Comparison of ENCODE assay signal across 24 cellular contexts in the genomic region with DNA sequence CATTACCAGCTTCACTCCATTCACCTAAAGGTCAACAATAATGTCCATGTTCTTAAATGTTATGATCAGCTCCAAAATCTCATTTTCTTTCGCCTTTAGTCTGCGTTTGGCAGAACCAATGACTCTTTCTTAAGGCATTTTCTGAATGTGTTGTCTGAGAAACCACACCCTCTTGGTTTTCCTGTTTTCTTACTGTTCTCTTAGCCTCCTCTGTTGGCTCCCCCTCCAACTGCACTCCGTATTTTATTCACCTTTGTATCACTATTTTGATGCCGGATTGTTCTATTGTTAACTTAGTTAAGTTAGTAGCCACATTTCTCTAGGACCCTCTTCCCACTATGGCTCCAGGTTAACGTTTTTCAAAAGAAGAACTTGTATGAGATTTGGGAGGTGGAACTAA.
DNase-seq lines count a peak whose midpoint lies in the region; TF ChIP-seq lines count a peak whose summit lies in the region.
"Had no signal": no experiment of that assay in that cellular context is flagged by ENCODE, and none has a peak within 500 bp of the region (broad histone marks: within the 10 kb centered on the region; RNA-seq: fewer than 3 reads in every experiment).

No MANE protein-coding gene starts in this region.

- no peak overlapping the region for H4K5ac ChIP-seq in mesendoderm (ENCODE audit: low read length)

- no peak overlapping the region for H3K4me3 ChIP-seq in CD8-positive, alpha-beta memory T cell (ENCODE audit: low read length)
- no peak overlapping the region for H3K4me3 ChIP-seq in mesendoderm (ENCODE audit: low read length)
- H3K4me3 ChIP-seq: sigmoid colon, tibial nerve had no signal

- H3K36me3 ChIP-seq in CD8-positive, alpha-beta memory T cell (ENCODE audit: insufficient read depth, low read length) = no peaks in the 10 kb centered on the region
- no peaks in the 10 kb centered on the region for H3K36me3 ChIP-seq in mesendoderm (ENCODE audit: control insufficient read depth, insufficient read depth, low read length)
- H3K36me3 ChIP-seq: sigmoid colon, tibial nerve had no signal

- DNase-seq in activated CD4-positive, alpha-beta T cell treated with anti-CD3 and anti-CD28 coated beads, Interleukin-2, amount 10 ng/mL, durations not matched to agents 7 days and 5 days = peak; percentile 30
- no peak for DNase-seq in activated CD4-positive, alpha-beta T cell treated with anti-CD3 and anti-CD28 coated beads, Interleukin-2, amount 50 U/mL, for 4 hours
- peak in 1 of 5 donors; percentile 31 for DNase-seq in CD8-positive, alpha-beta memory T cell
- DNase-seq in activated T-helper 1 cell treated with anti-CD3 and anti-CD28 coated beads, Interleukin-12 subunit alpha, Interleukin-12 subunit beta, Interleukin-2, Interleukin-4 antibody, amounts not matched to agents 30 ng/mL and 10 ng/mL and 1 ng/mL, durations not matched to agents 14 hours and 24 hours and 36 hours (ENCODE audit: low spot score) = no peak
- DNase-seq in mesendoderm (peak; percentile 19), NCI-H2029 treated with DMSO at 0.1 percent for 48 hours (lab: John Stamatoyannopoulos, UW) (no peak), NCI-H2196 (lab: John Stamatoyannopoulos, UW; ENCODE audit: unreplicated experiment) (no peak), endothelial cell (ENCODE audit: low spot score) (no peak)
- DNase-seq: activated CD8-positive, alpha-beta memory T cell treated with anti-CD3 and anti-CD28 coated beads for 24 hours; activated gamma-delta T cell treated with Interleukin-2 at 50 U/mL for 16 hours; foreskin melanocyte; GDM1; H9; kidney; NCI-H1092; NCI-H2081; NCI-H510A; sigmoid colon; SW 1271 had no signal

- peaks cover 11% of the 10 kb centered on the region for H3K36me3 Mint-ChIP-seq in activated CD4-positive, alpha-beta T cell treated with anti-CD3 and anti-CD28 coated beads, Interleukin-2, amount 10 ng/mL, durations not matched to agents 7 days and 5 days (ENCODE audit: low read depth)
- H3K36me3 Mint-ChIP-seq in CD8-positive, alpha-beta memory T cell = peaks cover 0 to 5% (median 2%) of the 10 kb centered on the region in 3 donors
- H3K36me3 Mint-ChIP-seq in activated T-helper 1 cell treated with anti-CD3 and anti-CD28 coated beads, Interleukin-12 subunit alpha, Interleukin-12 subunit beta, Interleukin-2, Interleukin-4 antibody, amounts not matched to agents 30 ng/mL and 10 ng/mL and 1 ng/mL, durations not matched to agents 14 hours and 24 hours and 36 hours (ENCODE audit: low read depth) = no peaks in the 10 kb centered on the region
- no peaks in the 10 kb centered on the region for H3K36me3 Mint-ChIP-seq in endothelial cell (ENCODE audit: low read depth, unreplicated experiment)
- H3K36me3 Mint-ChIP-seq: brain had no signal

- H2AK5ac ChIP-seq in mesendoderm (ENCODE audit: low read length) = no peak overlapping the region

- no peaks in the 10 kb centered on the region for H3K9me3 ChIP-seq in CD8-positive, alpha-beta memory T cell (ENCODE audit: low read length)
- H3K9me3 ChIP-seq: sigmoid colon, tibial nerve had no signal

- no peaks in the 10 kb centered on the region for H3K27me3 ChIP-seq in CD8-positive, alpha-beta memory T cell (ENCODE audit: insufficient read depth, low read length, poor library complexity, severe bottlenecking)
- H3K27me3 ChIP-seq in mesendoderm (ENCODE audit: insufficient read depth, low read length, poor library complexity) = no peaks in the 10 kb centered on the region
- H3K27me3 ChIP-seq: sigmoid colon, tibial nerve had no signal

- H2BK15ac ChIP-seq in mesendoderm (replicated peaks; ENCODE audit: low read depth) = no peak overlapping the region

- H2BK120ac ChIP-seq in mesendoderm (ENCODE audit: low read depth, low read length) = no peak overlapping the region

- H3K56ac ChIP-seq in mesendoderm (ENCODE audit: low read length) = no peak overlapping the region

- no peak overlapping the region for H3K9ac ChIP-seq in mesendoderm (ENCODE audit: low read length)
- H3K9ac ChIP-seq: KMS-11 had no signal

- H3K18ac ChIP-seq in mesendoderm (ENCODE audit: low read length) = no peak overlapping the region

- no peak overlapping the region for H3K4me2 ChIP-seq in mesendoderm (ENCODE audit: low read length)
- H3K4me2 ChIP-seq: KMS-11 had no signal

- no peak overlapping the region for H3K23ac ChIP-seq in mesendoderm (ENCODE audit: low read length)

- WGBS in mesendoderm (ENCODE audit: extremely low coverage, insufficient coverage, low lambda C conversion rate) = no CpG with 5 or more reads among the region's 5 CpGs

- H3K4ac ChIP-seq in mesendoderm (ENCODE audit: low read depth, low read length) = no peak overlapping the region

- no peaks in the 10 kb centered on the region for H3K79me2 ChIP-seq in mesendoderm (ENCODE audit: control insufficient read depth, insufficient read depth, low read length)

- H2BK5ac ChIP-seq in mesendoderm (ENCODE audit: low read length) = no peak overlapping the region

- CTCF ChIA-PET in activated CD4-positive, alpha-beta T cell treated with anti-CD3 and anti-CD28 coated beads, Interleukin-2, amount 10 ng/mL, durations not matched to agents 7 days and 5 days (lab: Charles Lee) = no interaction called here
- CTCF ChIA-PET in CD8-positive, alpha-beta memory T cell (lab: Charles Lee) = interaction anchor here (1.4 to 1.6 kb wide), 2 partner anchors 12 to 13 kb away, joined by 5 to 6 read pairs; no protein-coding TSS in a partner anchor

- H4K8ac ChIP-seq in mesendoderm (ENCODE audit: low read depth, low read length) = no peak overlapping the region

- peak overlapping the region; percentile 50 for H3K4me3 Mint-ChIP-seq in activated CD4-positive, alpha-beta T cell treated with anti-CD3 and anti-CD28 coated beads, Interleukin-2, amount 10 ng/mL, durations not matched to agents 7 days and 5 days
- H3K4me3 Mint-ChIP-seq in CD8-positive, alpha-beta memory T cell = peak overlapping the region; percentile 1 to 74 (median 66)
- peak overlapping the region; percentile 41 for H3K4me3 Mint-ChIP-seq in activated T-helper 1 cell treated with anti-CD3 and anti-CD28 coated beads, Interleukin-12 subunit alpha, Interleukin-12 subunit beta, Interleukin-2, Interleukin-4 antibody, amounts not matched to agents 30 ng/mL and 10 ng/mL and 1 ng/mL, durations not matched to agents 14 hours and 24 hours and 36 hours
- H3K4me3 Mint-ChIP-seq in endothelial cell (ENCODE audit: unreplicated experiment) = no peak overlapping the region
- H3K4me3 Mint-ChIP-seq: brain; dendritic cell treated with granulocyte-macrophage colony-stimulating factor and Interleukin-4, amounts not matched to agents 40 ng/mL and 50 ng/mL, for 4 days; H9; nephron had no signal

- POLR2A ChIA-PET in activated CD4-positive, alpha-beta T cell treated with anti-CD3 and anti-CD28 coated beads, Interleukin-2, amount 10 ng/mL, durations not matched to agents 7 days and 5 days (lab: Charles Lee) = no interaction called here
- POLR2A ChIA-PET in CD8-positive, alpha-beta memory T cell (lab: Charles Lee) = no interaction called here

- no peak for TF ChIP-seq CTCF in endothelial cell (IDR thresholded peaks at IDR 0.05; ENCODE audit: unreplicated experiment)

- H3K27ac Mint-ChIP-seq in activated CD4-positive, alpha-beta T cell treated with anti-CD3 and anti-CD28 coated beads, Interleukin-2, amount 10 ng/mL, durations not matched to agents 7 days and 5 days = peak overlapping the region; percentile 84
- H3K27ac Mint-ChIP-seq in CD8-positive, alpha-beta memory T cell = peak overlapping the region in 6 of 8 donors; percentile 16 to 85 (median 36)
- peak overlapping the region; percentile 7 for H3K27ac Mint-ChIP-seq in activated T-helper 1 cell treated with anti-CD3 and anti-CD28 coated beads, Interleukin-12 subunit alpha, Interleukin-12 subunit beta, Interleukin-2, Interleukin-4 antibody, amounts not matched to agents 30 ng/mL and 10 ng/mL and 1 ng/mL, durations not matched to agents 14 hours and 24 hours and 36 hours
- no peak overlapping the region for H3K27ac Mint-ChIP-seq in endothelial cell (ENCODE audit: unreplicated experiment)
- H3K27ac Mint-ChIP-seq: brain; dendritic cell treated with granulocyte-macrophage colony-stimulating factor and Interleukin-4, amounts not matched to agents 40 ng/mL and 50 ng/mL, for 4 days; H9; nephron had no signal

- no peaks in the 10 kb centered on the region for H3K79me1 ChIP-seq in mesendoderm (ENCODE audit: low read length)

- H3K9me3 Mint-ChIP-seq in activated CD4-positive, alpha-beta T cell treated with anti-CD3 and anti-CD28 coated beads, Interleukin-2, amount 10 ng/mL, durations not matched to agents 7 days and 5 days = peaks cover 13% of the 10 kb centered on the region
- H3K9me3 Mint-ChIP-seq in CD8-positive, alpha-beta memory T cell = no peaks in the 10 kb centered on the region
- no peaks in the 10 kb centered on the region for H3K9me3 Mint-ChIP-seq in activated T-helper 1 cell treated with anti-CD3 and anti-CD28 coated beads, Interleukin-12 subunit alpha, Interleukin-12 subunit beta, Interleukin-2, Interleukin-4 antibody, amounts not matched to agents 30 ng/mL and 10 ng/mL and 1 ng/mL, durations not matched to agents 14 hours and 24 hours and 36 hours
- no peaks in the 10 kb centered on the region for H3K9me3 Mint-ChIP-seq in endothelial cell (ENCODE audit: unreplicated experiment)
- H3K9me3 Mint-ChIP-seq: dendritic cell treated with granulocyte-macrophage colony-stimulating factor and Interleukin-4, amounts not matched to agents 40 ng/mL and 50 ng/mL, for 4 days; H9 had no signal

- H3K4me1 Mint-ChIP-seq in activated CD4-positive, alpha-beta T cell treated with anti-CD3 and anti-CD28 coated beads, Interleukin-2, amount 10 ng/mL, durations not matched to agents 7 days and 5 days = peaks cover 41% of the 10 kb centered on the region
- peaks cover 21 to 36% (median 30%) of the 10 kb centered on the region in 3 donors for H3K4me1 Mint-ChIP-seq in CD8-positive, alpha-beta memory T cell
- H3K4me1 Mint-ChIP-seq in activated T-helper 1 cell treated with anti-CD3 and anti-CD28 coated beads, Interleukin-12 subunit alpha, Interleukin-12 subunit beta, Interleukin-2, Interleukin-4 antibody, amounts not matched to agents 30 ng/mL and 10 ng/mL and 1 ng/mL, durations not matched to agents 14 hours and 24 hours and 36 hours (ENCODE audit: low read depth) = peaks cover 37% of the 10 kb centered on the region
- H3K4me1 Mint-ChIP-seq in endothelial cell (ENCODE audit: unreplicated experiment) = no peaks in the 10 kb centered on the region
- H3K4me1 Mint-ChIP-seq: brain, H9, nephron had no signal

- H3K4me1 ChIP-seq in CD8-positive, alpha-beta memory T cell (ENCODE audit: insufficient read depth, low read length) = peaks cover 21% of the 10 kb centered on the region
- H3K4me1 ChIP-seq in mesendoderm (ENCODE audit: control insufficient read depth, low read depth, low read length) = no peaks in the 10 kb centered on the region
- H3K4me1 ChIP-seq: tibial nerve had no signal

- peaks cover 13% of the 10 kb centered on the region for H3K27me3 Mint-ChIP-seq in activated CD4-positive, alpha-beta T cell treated with anti-CD3 and anti-CD28 coated beads, Interleukin-2, amount 10 ng/mL, durations not matched to agents 7 days and 5 days
- peaks cover 0 to 1% of the 10 kb centered on the region in 2 donors for H3K27me3 Mint-ChIP-seq in CD8-positive, alpha-beta memory T cell
- peaks cover 9% of the 10 kb centered on the region for H3K27me3 Mint-ChIP-seq in activated T-helper 1 cell treated with anti-CD3 and anti-CD28 coated beads, Interleukin-12 subunit alpha, Interleukin-12 subunit beta, Interleukin-2, Interleukin-4 antibody, amounts not matched to agents 30 ng/mL and 10 ng/mL and 1 ng/mL, durations not matched to agents 14 hours and 24 hours and 36 hours (ENCODE audit: insufficient read depth)
- H3K27me3 Mint-ChIP-seq in endothelial cell (ENCODE audit: unreplicated experiment) = no peaks in the 10 kb centered on the region
- H3K27me3 Mint-ChIP-seq: brain; dendritic cell treated with granulocyte-macrophage colony-stimulating factor and Interleukin-4, amounts not matched to agents 40 ng/mL and 50 ng/mL, for 4 days had no signal

- no peak overlapping the region for H3K27ac ChIP-seq in CD8-positive, alpha-beta memory T cell (ENCODE audit: low read depth, low read length)
- H3K27ac ChIP-seq in mesendoderm (ENCODE audit: low read depth, low read length) = no peak overlapping the region
- H3K27ac ChIP-seq: KMS-11, sigmoid colon, tibial nerve had no signal

- intact Hi-C loops in activated T-helper 1 cell treated with anti-CD3 and anti-CD28 coated beads, Interleukin-12 subunit alpha, Interleukin-12 subunit beta, Interleukin-2, Interleukin-4 antibody, amounts not matched to agents 30 ng/mL and 10 ng/mL and 1 ng/mL, durations not matched to agents 14 hours and 24 hours and 36 hours (cut with micrococcal nuclease) = no loop called here

Comparison
In these comparisons a context has a peak if more than half of its experiments do, and no peak if none do; other contexts are left out.
1. DNase-seq: peak in activated CD4-positive, alpha-beta T cell treated with anti-CD3 and anti-CD28 coated beads, Interleukin-2, amount 10 ng/mL, durations not matched to agents 7 days and 5 days (single experiment) and mesendoderm (single experiment); none in activated CD4-positive, alpha-beta T cell treated with anti-CD3 and anti-CD28 coated beads, Interleukin-2, amount 50 U/mL, for 4 hours (0 of 2), activated T-helper 1 cell treated with anti-CD3 and anti-CD28 coated beads, Interleukin-12 subunit alpha, Interleukin-12 subunit beta, Interleukin-2, Interleukin-4 antibody, amounts not matched to agents 30 ng/mL and 10 ng/mL and 1 ng/mL, durations not matched to agents 14 hours and 24 hours and 36 hours (single experiment), NCI-H2029 treated with DMSO at 0.1 percent for 48 hours (single experiment), NCI-H2196 (single experiment) and endothelial cell (single experiment).